Comparison of ENCODE assay signal across 25 cellular contexts in the genomic region with DNA sequence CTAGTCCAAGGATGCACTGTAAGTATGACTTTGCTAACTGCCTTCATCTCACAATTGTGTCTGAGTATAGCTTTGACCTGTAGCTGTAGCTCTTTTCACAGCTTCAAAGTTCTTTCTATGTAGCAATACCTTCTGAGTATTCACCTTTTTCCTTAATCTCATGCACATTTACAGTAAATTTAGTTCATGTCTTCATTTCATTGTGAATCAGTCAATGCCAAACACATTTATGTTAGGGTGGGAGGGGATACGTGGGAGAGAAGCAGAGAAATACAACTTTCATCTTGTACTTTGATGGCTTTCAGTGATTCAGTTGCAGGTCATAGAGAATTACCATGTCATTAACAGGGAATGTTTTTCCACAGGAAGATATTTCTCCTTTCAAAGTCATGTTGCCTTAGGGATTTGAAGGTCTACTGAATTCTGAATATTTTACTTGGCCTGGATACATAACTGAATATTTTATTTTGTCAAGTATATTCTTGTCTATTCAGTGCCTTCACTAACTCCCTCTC.
DNase-seq lines count a peak whose midpoint lies in the region; ATAC-seq and TF ChIP-seq lines count a peak whose summit lies in the region.
"Had no signal": no experiment of that assay in that cellular context is flagged by ENCODE, and none has a peak within 500 bp of the region (broad histone marks: within the 10 kb centered on the region; RNA-seq: fewer than 3 reads in every experiment).

No MANE protein-coding gene starts in this region.

- H3K36me3 Mint-ChIP-seq in GM23338 (ENCODE audit: low read depth), result no peaks in the 10 kb centered on the region
- H3K36me3 Mint-ChIP-seq: activated naive CD8-positive, alpha-beta T cell treated with anti-CD3 and anti-CD28 coated beads, Interleukin-2, amount 10 ng/mL, durations not matched to agents 7 days and 5 days; CD4-positive, CD25-positive, alpha-beta regulatory T cell; immature natural killer cell; natural killer cell treated with Interleukin-12 subunit alpha and Interleukin-12 subunit beta and Interleukin-15 and Interleukin-18, amount 100 ng/mL, for 72 hours had no signal

- H3K9me3 ChIP-seq in RWPE2 (ENCODE audit: severe bottlenecking), result no peaks in the 10 kb centered on the region
- H3K9me3 ChIP-seq: right lobe of liver had no signal

- TF ChIP-seq POLR2A in lower leg skin (IDR thresholded peaks at IDR 0.05), result no peak

- H3K36me3 ChIP-seq in GM23338 (ENCODE audit: insufficient read depth), result no peaks in the 10 kb centered on the region
- no peaks in the 10 kb centered on the region for H3K36me3 ChIP-seq in RWPE2 (ENCODE audit: low read depth)
- H3K36me3 ChIP-seq: right lobe of liver had no signal

- TF ChIP-seq CTCF in GM23338 (conservative IDR thresholded peaks at IDR 0.05; ENCODE audit: low read depth in 2 of 2) (no peak), RWPE2 (IDR thresholded peaks at IDR 0.05; ENCODE audit: poor library complexity, severe bottlenecking) (no peak), lower leg skin (IDR thresholded peaks at IDR 0.05) (no peak)

- WGBS in lower leg skin, 2 donors, result 49 to 65% methylated on average over 1 of the region's 1 CpG

- H2AFZ ChIP-seq in GM23338, result 0 out of 2 replicates have a peak overlapping the region, but pooled peaks have one; percentile 30
- H2AFZ ChIP-seq: hepatocyte, parathyroid adenoma had no signal

- H3K27ac Mint-ChIP-seq in GM23338, result no peak overlapping the region
- H3K27ac Mint-ChIP-seq: activated B cell treated with CpG ODN at 0.5 μM for 24 hours; activated CD4-positive, alpha-beta memory T cell treated with anti-CD3 and anti-CD28 coated beads, Interleukin-2, amount 10 ng/mL, durations not matched to agents 7 days and 5 days; activated naive CD8-positive, alpha-beta T cell treated with anti-CD3 and anti-CD28 coated beads, Interleukin-2, amount 10 ng/mL, durations not matched to agents 7 days and 5 days; CD4-positive, CD25-positive, alpha-beta regulatory T cell; immature natural killer cell; natural killer cell treated with Interleukin-12 subunit alpha and Interleukin-12 subunit beta and Interleukin-15 and Interleukin-18, amount 100 ng/mL, for 72 hours had no signal

- H3K4me2 ChIP-seq in GM23338, result no peak overlapping the region
- H3K4me2 ChIP-seq: hepatocyte had no signal

- H3K4me3 Mint-ChIP-seq in GM23338, result no peak overlapping the region
- H3K4me3 Mint-ChIP-seq: activated B cell treated with CpG ODN at 0.5 μM for 24 hours; activated CD4-positive, alpha-beta memory T cell treated with anti-CD3 and anti-CD28 coated beads, Interleukin-2, amount 10 ng/mL, durations not matched to agents 7 days and 5 days; activated naive CD8-positive, alpha-beta T cell treated with anti-CD3 and anti-CD28 coated beads, Interleukin-2, amount 10 ng/mL, durations not matched to agents 7 days and 5 days; CD4-positive, CD25-positive, alpha-beta regulatory T cell; immature natural killer cell; natural killer cell treated with Interleukin-12 subunit alpha and Interleukin-12 subunit beta and Interleukin-15 and Interleukin-18, amount 100 ng/mL, for 72 hours had no signal

- H3K27me3 Mint-ChIP-seq in GM23338 (ENCODE audit: insufficient read depth, low read depth, poor library complexity), result no peaks in the 10 kb centered on the region
- H3K27me3 Mint-ChIP-seq: activated B cell treated with CpG ODN at 0.5 μM for 24 hours; activated CD4-positive, alpha-beta memory T cell treated with anti-CD3 and anti-CD28 coated beads, Interleukin-2, amount 10 ng/mL, durations not matched to agents 7 days and 5 days; activated naive CD8-positive, alpha-beta T cell treated with anti-CD3 and anti-CD28 coated beads, Interleukin-2, amount 10 ng/mL, durations not matched to agents 7 days and 5 days; CD4-positive, CD25-positive, alpha-beta regulatory T cell; natural killer cell treated with Interleukin-12 subunit alpha and Interleukin-12 subunit beta and Interleukin-15 and Interleukin-18, amount 100 ng/mL, for 72 hours had no signal

- intact Hi-C loops in lower leg skin (cut with DNase I; ENCODE audit: low total_unique reads), result no loop called here

- H4K20me1 ChIP-seq in GM23338 (replicated peaks; ENCODE audit: insufficient read depth), result no peaks in the 10 kb centered on the region

- H3K4me3 ChIP-seq in GM23338 (no peak overlapping the region), RWPE2 (ENCODE audit: severe bottlenecking) (no peak overlapping the region), lower leg skin (ENCODE audit: low read depth, poor library complexity, severe bottlenecking) (no peak overlapping the region)
- H3K4me3 ChIP-seq: dorsolateral prefrontal cortex, hepatocyte, right lobe of liver had no signal

- H3K4me1 ChIP-seq in GM23338 (ENCODE audit: insufficient read depth) (no peaks in the 10 kb centered on the region), RWPE2 (ENCODE audit: insufficient read depth, poor library complexity, severe bottlenecking) (no peaks in the 10 kb centered on the region)
- H3K4me1 ChIP-seq: parathyroid adenoma, right lobe of liver had no signal

- H3K9me2 ChIP-seq in GM23338 (ENCODE audit: insufficient read depth), result no peaks in the 10 kb centered on the region

- ATAC-seq in GM23338 (no peak), RWPE2 (ENCODE audit: low read depth) (0 out of 3 replicates have a peak, but pooled peaks have one; percentile 19)
- ATAC-seq: left ventricle myocardium superior; natural killer cell treated with Interleukin-12 subunit alpha and Interleukin-12 subunit beta and Interleukin-15 and Interleukin-18, amount 100 ng/mL, for 72 hours; right lobe of liver; stimulated activated naive CD8-positive, alpha-beta T cell treated with anti-CD3 and anti-CD28 coated beads, Interleukin-15, Interleukin-2, amounts not matched to agents 100 U/mL and 50 U/mL, for 24 hours had no signal

- DNase-seq in GM23338 (ENCODE audit: low spot score) (no peak), RWPE2 (ENCODE audit: low spot score) (no peak), kidney glomerular epithelial cell (lab: John Stamatoyannopoulos, UW) (peak; percentile 90), 8988T (no peak), lower leg skin (ENCODE audit: low spot score in 2 of 2) (no peak), NCI-H1417 treated with DMSO at 0.1 percent for 48 hours (lab: John Stamatoyannopoulos, UW) (no peak)
- DNase-seq in activated naive CD4-positive, alpha-beta T cell treated with anti-CD3 and anti-CD28 coated beads, Interleukin-2, amount 50 U/mL, for 16 hours, result no peak
- DNase-seq: activated B cell treated with CpG ODN at 0.5 μM for 24 hours; activated CD4-positive, alpha-beta memory T cell treated with anti-CD3 and anti-CD28 coated beads, Interleukin-2, amount 10 ng/mL, durations not matched to agents 7 days and 5 days; activated effector memory CD4-positive, alpha-beta T cell treated with Interleukin-2 at 50 U/mL for 16 hours; activated naive CD8-positive, alpha-beta T cell treated with anti-CD3 and anti-CD28 coated beads, Interleukin-2, amount 10 ng/mL, durations not matched to agents 7 days and 5 days; CD4-positive, CD25-positive, alpha-beta regulatory T cell; DMS53; dorsolateral prefrontal cortex; immature natural killer cell; left ventricle myocardium superior; NCI-H1105; NCI-H2029 treated with DMSO at 0.1 percent for 48 hours; NCI-H82; right lobe of liver; Right ventricle myocardium superior; stimulated activated naive CD8-positive, alpha-beta T cell treated with anti-CD3 and anti-CD28 coated beads, Interleukin-15, Interleukin-2, amounts not matched to agents 100 U/mL and 50 U/mL, for 24 hours had no signal

- H3K9me3 Mint-ChIP-seq in GM23338, result no peaks in the 10 kb centered on the region
- H3K9me3 Mint-ChIP-seq: activated B cell treated with CpG ODN at 0.5 μM for 24 hours had no signal

- H3K27ac ChIP-seq in GM23338 (ENCODE audit: low read depth) (no peak overlapping the region), RWPE2 (ENCODE audit: poor library complexity, severe bottlenecking) (no peak overlapping the region)
- H3K27ac ChIP-seq: dorsolateral prefrontal cortex, hepatocyte, parathyroid adenoma, right lobe of liver had no signal

- no peaks in the 10 kb centered on the region; the same call in 2 of the 3 replicates for H3K4me1 Mint-ChIP-seq in GM23338
- H3K4me1 Mint-ChIP-seq: activated B cell treated with CpG ODN at 0.5 μM for 24 hours; activated CD4-positive, alpha-beta memory T cell treated with anti-CD3 and anti-CD28 coated beads, Interleukin-2, amount 10 ng/mL, durations not matched to agents 7 days and 5 days; activated naive CD8-positive, alpha-beta T cell treated with anti-CD3 and anti-CD28 coated beads, Interleukin-2, amount 10 ng/mL, durations not matched to agents 7 days and 5 days; CD4-positive, CD25-positive, alpha-beta regulatory T cell; immature natural killer cell had no signal

- H3K27me3 ChIP-seq in GM23338 (ENCODE audit: insufficient read depth), result no peaks in the 10 kb centered on the region
- no peaks in the 10 kb centered on the region for H3K27me3 ChIP-seq in RWPE2 (ENCODE audit: insufficient read depth, poor library complexity, severe bottlenecking)
- H3K27me3 ChIP-seq: dorsolateral prefrontal cortex, hepatocyte, right lobe of liver had no signal

- no peaks in the 10 kb centered on the region for H3F3A ChIP-seq in GM23338 (replicated peaks; ENCODE audit: low read depth)

- H3K79me2 ChIP-seq in GM23338 (replicated peaks; ENCODE audit: insufficient read depth), result no peaks in the 10 kb centered on the region
- H3K79me2 ChIP-seq: hepatocyte, parathyroid adenoma had no signal

TF ChIP-seq in GM23338, 12 proteins besides CTCF, POLR2A, EP300 and RAD21:
- TF ChIP-seq, protein P1, sequence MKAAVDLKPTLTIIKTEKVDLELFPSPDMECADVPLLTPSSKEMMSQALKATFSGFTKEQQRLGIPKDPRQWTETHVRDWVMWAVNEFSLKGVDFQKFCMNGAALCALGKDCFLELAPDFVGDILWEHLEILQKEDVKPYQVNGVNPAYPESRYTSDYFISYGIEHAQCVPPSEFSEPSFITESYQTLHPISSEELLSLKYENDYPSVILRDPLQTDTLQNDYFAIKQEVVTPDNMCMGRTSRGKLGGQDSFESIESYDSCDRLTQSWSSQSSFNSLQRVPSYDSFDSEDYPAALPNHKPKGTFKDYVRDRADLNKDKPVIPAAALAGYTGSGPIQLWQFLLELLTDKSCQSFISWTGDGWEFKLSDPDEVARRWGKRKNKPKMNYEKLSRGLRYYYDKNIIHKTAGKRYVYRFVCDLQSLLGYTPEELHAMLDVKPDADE (IDR thresholded peaks at IDR 0.05), result no peak
- TF ChIP-seq JUNB (IDR thresholded peaks at IDR 0.05; ENCODE audit: unreplicated experiment), result no peak
- TF ChIP-seq NANOG (IDR thresholded peaks at IDR 0.05; ENCODE audit: borderline replicate concordance), result no peak
